27 cellular contexts compared by ENCODE assay signal in genomic region chr1:5969168-5969567, GRCh38.
"Had no signal": no experiment of that assay in that cellular context is flagged by ENCODE, and none has a peak within 500 bp of the region (broad histone marks: within the 10 kb centered on the region; RNA-seq: fewer than 3 reads in every experiment).

No MANE protein-coding gene starts in this region.

- H3K9me3 Mint-ChIP-seq: activated naive CD4-positive, alpha-beta T cell treated with anti-CD3 and anti-CD28 coated beads for 36 hours; activated naive CD8-positive, alpha-beta T cell treated with anti-CD3 and anti-CD28 coated beads for 36 hours; activated T-helper 1 cell treated with anti-CD3 and anti-CD28 coated beads, Interleukin-12 subunit alpha, Interleukin-12 subunit beta, Interleukin-2, Interleukin-4 antibody, amounts not matched to agents 30 ng/mL and 10 ng/mL and 1 ng/mL, durations not matched to agents 14 hours and 24 hours and 36 hours; stimulated activated naive B cell treated with anti-CD40 and anti-IgM and Interleukin-4, amounts not matched to agents 10 μg/mL and 1 μg/mL and 100 μg/mL, for 72 hours had no signal

- H3K27ac Mint-ChIP-seq: activated naive CD4-positive, alpha-beta T cell treated with anti-CD3 and anti-CD28 coated beads for 36 hours; activated naive CD8-positive, alpha-beta T cell treated with anti-CD3 and anti-CD28 coated beads for 36 hours; activated T-helper 1 cell treated with anti-CD3 and anti-CD28 coated beads, Interleukin-12 subunit alpha, Interleukin-12 subunit beta, Interleukin-2, Interleukin-4 antibody, amounts not matched to agents 30 ng/mL and 10 ng/mL and 1 ng/mL, durations not matched to agents 14 hours and 24 hours and 36 hours; stimulated activated naive B cell treated with anti-CD40 and anti-IgM and Interleukin-4, amounts not matched to agents 10 μg/mL and 1 μg/mL and 100 μg/mL, for 72 hours had no signal

- H3K27me3 ChIP-seq: adrenal gland, body of pancreas, cardiac muscle cell, dorsolateral prefrontal cortex, gastrocnemius medialis, left lung, pancreas, suprapubic skin, tibial artery had no signal

- H3K9me3 ChIP-seq: adrenal gland, body of pancreas, gastrocnemius medialis, left lung, mucosa of descending colon, pancreas, psoas muscle, suprapubic skin, tibial artery had no signal

- H3K4me3 ChIP-seq: adrenal gland, body of pancreas, cardiac muscle cell, coronary artery, dorsolateral prefrontal cortex, gastrocnemius medialis, left lung, lung, mucosa of descending colon, pancreas, psoas muscle, suprapubic skin, tibial artery had no signal

- H3K27ac ChIP-seq: adrenal gland, body of pancreas, cardiac muscle cell, coronary artery, dorsolateral prefrontal cortex, gastrocnemius medialis, left lung, pancreas, psoas muscle, suprapubic skin, tibial artery had no signal

- DNase-seq: activated CD4-positive, alpha-beta T cell treated with anti-CD3 and anti-CD28 coated beads for 4 hours; activated CD4-positive, alpha-beta T cell treated with anti-CD3 and anti-CD28 coated beads, Interleukin-2, amount 50 U/mL, for 4 hours; activated naive CD4-positive, alpha-beta T cell treated with anti-CD3 and anti-CD28 coated beads for 36 hours; activated naive CD8-positive, alpha-beta T cell treated with anti-CD3 and anti-CD28 coated beads for 36 hours; activated T-cell treated with anti-CD3 and anti-CD28 coated beads, Interleukin-2, amount 50 U/mL, for 1 hour; adrenal gland; body of pancreas; effector memory CD4-positive, alpha-beta T cell; gastrocnemius medialis; glutamatergic neuron; left lung; mesendoderm; mucosa of descending colon; nucleus accumbens; stimulated activated CD4-positive, alpha-beta T cell treated with anti-CD3 and anti-CD28 coated beads, Interleukin-15, amount 100 ng/mL, for 24 hours; stimulated activated CD4-positive, alpha-beta T cell treated with anti-CD3 and anti-CD28 coated beads, Interleukin-2, amount 100 ng/mL, for 24 hours; stimulated activated naive B cell treated with anti-CD40 and anti-IgM and Interleukin-4, amounts not matched to agents 10 μg/mL and 1 μg/mL and 100 μg/mL, for 72 hours had no signal

- H3K4me1 Mint-ChIP-seq: stimulated activated naive B cell treated with anti-CD40 and anti-IgM and Interleukin-4, amounts not matched to agents 10 μg/mL and 1 μg/mL and 100 μg/mL, for 72 hours had no signal

- ATAC-seq: body of pancreas; gastrocnemius medialis; left lung; mucosa of descending colon; pancreas; psoas muscle; stimulated activated naive B cell treated with anti-CD40 and anti-IgM and Interleukin-4, amounts not matched to agents 10 μg/mL and 1 μg/mL and 100 μg/mL, for 72 hours had no signal

- H3K4me3 Mint-ChIP-seq: activated naive CD4-positive, alpha-beta T cell treated with anti-CD3 and anti-CD28 coated beads for 36 hours; activated naive CD8-positive, alpha-beta T cell treated with anti-CD3 and anti-CD28 coated beads for 36 hours; activated T-helper 1 cell treated with anti-CD3 and anti-CD28 coated beads, Interleukin-12 subunit alpha, Interleukin-12 subunit beta, Interleukin-2, Interleukin-4 antibody, amounts not matched to agents 30 ng/mL and 10 ng/mL and 1 ng/mL, durations not matched to agents 14 hours and 24 hours and 36 hours; stimulated activated naive B cell treated with anti-CD40 and anti-IgM and Interleukin-4, amounts not matched to agents 10 μg/mL and 1 μg/mL and 100 μg/mL, for 72 hours had no signal

- FAIRE-seq: islet of Langerhans, pancreas had no signal

- H3K27me3 Mint-ChIP-seq: activated naive CD8-positive, alpha-beta T cell treated with anti-CD3 and anti-CD28 coated beads for 36 hours; stimulated activated naive B cell treated with anti-CD40 and anti-IgM and Interleukin-4, amounts not matched to agents 10 μg/mL and 1 μg/mL and 100 μg/mL, for 72 hours had no signal

- H3K4me1 ChIP-seq: gastrocnemius medialis, left lung, psoas muscle, tibial artery had no signal

- H3K36me3 ChIP-seq: gastrocnemius medialis, pancreas had no signal
